ENCODE assay signal across 8 cellular contexts in genomic region chr18:5868218-5868904, GRCh38. TPM values are rescaled to one million over a fixed set of nuclear protein-coding genes. Genes with fewer than 3 reads are reported as not detected.
DNase-seq lines count a peak whose midpoint lies in the region; ATAC-seq and TF ChIP-seq lines count a peak whose summit lies in the region.

No MANE protein-coding gene starts in this region.

- peaks cover 7% of the 10 kb centered on the region for H3K9me3 Mint-ChIP-seq in HFFc6
- peaks cover 0 to 2% (median under 1%) of the 10 kb centered on the region in 8 donors for H3K9me3 Mint-ChIP-seq in CD4-positive, alpha-beta memory T cell

- peak; percentile 79 for TF ChIP-seq CTCF in HFFc6 (IDR thresholded peaks at IDR 0.05)

- no peaks in the 10 kb centered on the region; the same call in 1 of the 2 replicates for H3K27me3 Mint-ChIP-seq in HFFc6 (ENCODE audit: insufficient read depth)
- peaks cover 2% of the 10 kb centered on the region in 2 donors for H3K27me3 Mint-ChIP-seq in CD4-positive, alpha-beta memory T cell

- DNase-seq in A172 (ENCODE audit: low spot score) (peak; percentile 57), GM04504 (ENCODE audit: low read depth) (peak; percentile 56), HFFc6 (peak; percentile 50), MV-4-11 (lab: John Stamatoyannopoulos, UW) (peak; percentile 79), epithelial cell of prostate (ENCODE audit: low read depth, low spot score) (peak; percentile 43), midbrain (lab: John Stamatoyannopoulos, UW) (peak; percentile 81)
- DNase-seq in CD4-positive, alpha-beta memory T cell = no peak

- intact Hi-C loops in CD4-positive, alpha-beta memory T cell (cut with micrococcal nuclease) = no loop called here

- H3K4me3 Mint-ChIP-seq in HFFc6 = no peak overlapping the region
- H3K4me3 Mint-ChIP-seq in CD4-positive, alpha-beta memory T cell = no peak overlapping the region

- ATAC-seq in SK-N-SH treated with all-trans-retinoic acid at 6 μM for 48 hours = peak; percentile 93

- POLR2A ChIA-PET in CD4-positive, alpha-beta memory T cell (lab: Charles Lee; ENCODE audit: partially characterized antibody) = no interaction called here

- H3K4me1 ChIP-seq in CD4-positive, alpha-beta memory T cell (ENCODE audit: insufficient read depth, low read length) = no peaks in the 10 kb centered on the region

- H3K27ac Mint-ChIP-seq in HFFc6 = no peak overlapping the region
- no peak overlapping the region for H3K27ac Mint-ChIP-seq in CD4-positive, alpha-beta memory T cell

- no peak overlapping the region for H3K4me3 ChIP-seq in CD4-positive, alpha-beta memory T cell (ENCODE audit: low read length in 2 of 2)

- H3K36me3 ChIP-seq in CD4-positive, alpha-beta memory T cell (ENCODE audit: insufficient read depth, low read length) = no peaks in the 10 kb centered on the region

- no peak overlapping the region for H3K27ac ChIP-seq in epithelial cell of prostate
- H3K27ac ChIP-seq in CD4-positive, alpha-beta memory T cell (ENCODE audit: low read depth, low read length) = no peak overlapping the region

- no peaks in the 10 kb centered on the region for H3K27me3 ChIP-seq in CD4-positive, alpha-beta memory T cell (ENCODE audit: insufficient read depth, low read length)

- H3K4me1 Mint-ChIP-seq in HFFc6 (ENCODE audit: low read depth) = no peaks in the 10 kb centered on the region
- H3K4me1 Mint-ChIP-seq in CD4-positive, alpha-beta memory T cell = no peaks in the 10 kb centered on the region

- CTCF ChIA-PET in CD4-positive, alpha-beta memory T cell (lab: Charles Lee; ENCODE audit: partially characterized antibody) = no interaction called here

- no peaks in the 10 kb centered on the region for H3K36me3 Mint-ChIP-seq in HFFc6 (ENCODE audit: low read depth)
- no peaks in the 10 kb centered on the region for H3K36me3 Mint-ChIP-seq in CD4-positive, alpha-beta memory T cell

- H3K9me3 ChIP-seq in CD4-positive, alpha-beta memory T cell (ENCODE audit: control insufficient read depth in 1 of 2, low read length in 2 of 2) = no peaks in the 10 kb centered on the region

TF ChIP-seq in SK-N-SH treated with all-trans-retinoic acid at 6 μM for 48 hours, 23 proteins besides CTCF, POLR2A, EP300 and RAD21:
- TF ChIP-seq POU6F1 (CRISPR knock-in tag; IDR thresholded peaks at IDR 0.05; ENCODE audit: borderline replicate concordance, low read depth) = no peak
- no peak for TF ChIP-seq ARNTL (CRISPR knock-in tag; IDR thresholded peaks at IDR 0.05; ENCODE audit: borderline replicate concordance, low read depth)
- TF ChIP-seq CSDC2 (CRISPR knock-in tag; IDR thresholded peaks at IDR 0.05) = peak; percentile 75; the same call in 1 of the 2 replicates
- 0 out of 2 replicates have a peak, but pooled peaks have one; percentile 48 for TF ChIP-seq SNAI2 (CRISPR knock-in tag; IDR thresholded peaks at IDR 0.05)

RNA-seq across cellular contexts. Expression of gene TMEM200C, which starts 27.0 kb away (rescaled TPM):
- total RNA-seq in A172 (2014; rRNA removed; shearing (Covaris generic)) = not detected in 2 replicates
- not detected for total RNA-seq in HFFc6 (2021; fragmentation: NEBNext Ultra II Directional; extraction: Animal tissue kit (Norgen Biotek cat#: 25700))
- not detected for total RNA-seq in CD4-positive, alpha-beta memory T cell
- not detected for polyA plus RNA-seq in CD4-positive, alpha-beta memory T cell

Comparison
In these comparisons a context has a peak if more than half of its experiments do, and no peak if none do; other contexts are left out.
1. DNase-seq: peak in A172 (single experiment), GM04504 (single experiment), HFFc6 (single experiment), MV-4-11 (single experiment), epithelial cell of prostate (single experiment) and midbrain (single experiment); none in CD4-positive, alpha-beta memory T cell (0 of 5).